7 cellular contexts compared by ENCODE assay signal in the genomic region with DNA sequence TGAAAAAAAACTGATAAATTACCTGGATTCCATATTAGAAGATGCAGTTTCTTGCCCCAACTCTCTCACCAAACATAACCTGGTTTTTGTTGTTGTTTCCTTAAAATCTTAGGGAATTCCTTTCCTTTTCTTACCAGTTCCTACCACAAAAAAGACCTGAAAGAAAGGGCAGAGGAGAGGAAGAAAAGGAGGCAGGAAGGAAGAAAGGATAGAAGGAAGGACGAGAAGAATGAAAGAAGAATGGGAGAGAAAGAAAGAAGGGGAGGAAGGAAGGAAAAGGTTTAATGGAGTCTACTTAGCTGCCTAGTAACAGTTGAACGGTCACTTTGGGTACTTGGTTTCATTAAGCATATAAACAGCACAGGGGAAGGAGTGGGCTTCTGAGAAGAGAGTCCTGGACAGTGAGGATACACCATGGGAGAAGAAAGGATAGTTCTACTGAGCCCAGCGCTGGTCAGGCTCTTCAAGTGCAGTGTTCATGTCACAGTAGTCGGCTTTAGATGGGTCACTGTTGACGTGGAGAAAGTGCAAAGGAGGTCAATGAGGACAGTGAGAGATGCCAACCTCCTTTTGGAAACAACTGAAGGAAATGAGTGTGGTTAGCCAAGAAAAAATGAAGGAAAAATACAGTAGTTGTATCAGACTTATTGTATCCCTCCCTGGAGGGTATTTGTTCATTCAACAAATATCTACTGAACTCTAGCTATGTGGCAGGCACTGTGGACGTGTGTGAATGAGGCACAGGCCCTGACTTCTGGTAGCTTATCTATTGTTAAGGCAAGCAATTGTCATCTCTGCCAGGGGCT. TPM values are rescaled to one million over a fixed set of nuclear protein-coding genes. Genes with fewer than 3 reads are reported as not detected.
DNase-seq lines count a peak whose midpoint lies in the region; ATAC-seq and TF ChIP-seq lines count a peak whose summit lies in the region.

No MANE protein-coding gene starts in this region.

- H3K9me3 Mint-ChIP-seq in activated B cell treated with CpG ODN at 0.5 μM for 24 hours, result no peaks in the 10 kb centered on the region
- H3K9me3 Mint-ChIP-seq in stimulated activated naive B cell treated with anti-CD40 and anti-IgM and Interleukin-4, amounts not matched to agents 10 μg/mL and 1 μg/mL and 100 μg/mL, for 72 hours, result no peaks in the 10 kb centered on the region

- H3K9ac ChIP-seq in HUES64 (ENCODE audit: low read depth, low read length), result peak overlapping the region; percentile 76; the same call in 1 of the 2 replicates

- POLR2A ChIA-PET in activated B cell treated with CpG ODN at 0.5 μM for 24 hours (lab: Charles Lee), result no interaction called here

- ATAC-seq in activated B cell treated with CpG ODN at 0.5 μM for 24 hours (ENCODE audit: low read depth) (no peak), left ventricle myocardium superior (peak; percentile 5), HG02840 (IDR thresholded peaks at IDR 0.05; ENCODE audit: low FRiP score, unreplicated experiment) (no peak)
- ATAC-seq in stimulated activated naive B cell treated with anti-CD40 and anti-IgM and Interleukin-4, amounts not matched to agents 10 μg/mL and 1 μg/mL and 100 μg/mL, for 72 hours (replicated peaks), result no peak

- peaks cover 9% of the 10 kb centered on the region for H3K36me3 Mint-ChIP-seq in activated B cell treated with CpG ODN at 0.5 μM for 24 hours (ENCODE audit: low read depth)
- H3K36me3 Mint-ChIP-seq in stimulated activated naive B cell treated with anti-CD40 and anti-IgM and Interleukin-4, amounts not matched to agents 10 μg/mL and 1 μg/mL and 100 μg/mL, for 72 hours, result no peaks in the 10 kb centered on the region

- H3K9me3 ChIP-seq in HUES64 (ENCODE audit: insufficient read depth, low read depth, low read length), result no peaks in the 10 kb centered on the region

- no peaks in the 10 kb centered on the region for H3K36me3 ChIP-seq in HUES64 (ENCODE audit: insufficient read depth, low read length)

- H3K4me1 ChIP-seq in HUES64 (ENCODE audit: insufficient read depth, low read length), result peaks cover 30% of the 10 kb centered on the region

- no peak overlapping the region for H3K27ac ChIP-seq in HUES64 (ENCODE audit: low read depth, low read length)

- intact Hi-C loops in activated B cell treated with CpG ODN at 0.5 μM for 24 hours (cut with micrococcal nuclease), result loop anchor here (2.0 to 10.0 kb wide), 4 partner anchors 321 to 1353 kb away; partner anchors contain the start of genes RASL11B and SCFD2
- intact Hi-C loops in left ventricle myocardium superior (cut with micrococcal nuclease), result no loop called here

- peak overlapping the region; percentile 82 for H3K4me3 ChIP-seq in HUES64 (ENCODE audit: low read length)

- H3K4me1 Mint-ChIP-seq in activated B cell treated with CpG ODN at 0.5 μM for 24 hours, result peaks cover 39% of the 10 kb centered on the region
- peaks cover 12 to 34% of the 10 kb centered on the region in 2 donors for H3K4me1 Mint-ChIP-seq in stimulated activated naive B cell treated with anti-CD40 and anti-IgM and Interleukin-4, amounts not matched to agents 10 μg/mL and 1 μg/mL and 100 μg/mL, for 72 hours

- CTCF ChIA-PET in activated B cell treated with CpG ODN at 0.5 μM for 24 hours (lab: Charles Lee), result no interaction called here

- 88% methylated on average over 6 of the region's 6 CpGs for WGBS in HUES64

- DNase-seq in activated B cell treated with CpG ODN at 0.5 μM for 24 hours (no peak), left ventricle myocardium superior (no peak), A172 (ENCODE audit: low spot score) (no peak)
- DNase-seq in stimulated activated naive B cell treated with anti-CD40 and anti-IgM and Interleukin-4, amounts not matched to agents 10 μg/mL and 1 μg/mL and 100 μg/mL, for 72 hours, result no peak
- DNase-seq in activated CD4-positive, alpha-beta T cell treated with anti-CD3 and anti-CD28 coated beads, Interleukin-2, amount 50 U/mL, for 48 hours, result no peak

- no peak for TF ChIP-seq CTCF in activated B cell treated with CpG ODN at 0.5 μM for 24 hours (IDR thresholded peaks at IDR 0.05)

- H3K27me3 Mint-ChIP-seq in activated B cell treated with CpG ODN at 0.5 μM for 24 hours, result peaks cover 6% of the 10 kb centered on the region
- H3K27me3 Mint-ChIP-seq in stimulated activated naive B cell treated with anti-CD40 and anti-IgM and Interleukin-4, amounts not matched to agents 10 μg/mL and 1 μg/mL and 100 μg/mL, for 72 hours, result peaks cover 4 to 7% of the 10 kb centered on the region in 2 donors

- peak overlapping the region; percentile 92 for H3K4me3 Mint-ChIP-seq in activated B cell treated with CpG ODN at 0.5 μM for 24 hours
- peak overlapping the region; percentile 90 to 93 for H3K4me3 Mint-ChIP-seq in stimulated activated naive B cell treated with anti-CD40 and anti-IgM and Interleukin-4, amounts not matched to agents 10 μg/mL and 1 μg/mL and 100 μg/mL, for 72 hours

- peak overlapping the region; percentile 68 for H3K27ac Mint-ChIP-seq in activated B cell treated with CpG ODN at 0.5 μM for 24 hours
- H3K27ac Mint-ChIP-seq in stimulated activated naive B cell treated with anti-CD40 and anti-IgM and Interleukin-4, amounts not matched to agents 10 μg/mL and 1 μg/mL and 100 μg/mL, for 72 hours, result peak overlapping the region; percentile 20

- peaks cover 9% of the 10 kb centered on the region for H3K27me3 ChIP-seq in HUES64 (ENCODE audit: insufficient read depth, low read length)

RNA-seq across cellular contexts. Expression of gene CHIC2, which starts 1.1 kb away (rescaled TPM):
- 11.6 TPM for polyA plus RNA-seq in HUES64 (2013, experiment 1 of 2)
- polyA plus RNA-seq in HUES64 (2013, experiment 2 of 2), result 9.3 TPM
- total RNA-seq in activated B cell treated with CpG ODN at 0.5 μM for 24 hours (17.5 and 21.6 TPM in 2 replicates), left ventricle myocardium superior (6.7 TPM)
- total RNA-seq in A172 (2014; rRNA removed; shearing (Covaris generic)), result 37.9 and 53.5 TPM in 2 replicates

RNA-seq across cellular contexts. Expression of gene GSX2, which starts 34.5 kb away (rescaled TPM):
- not detected for polyA plus RNA-seq in HUES64 (2013, experiment 1 of 2)
- not detected for polyA plus RNA-seq in HUES64 (2013, experiment 2 of 2)
- total RNA-seq in activated B cell treated with CpG ODN at 0.5 μM for 24 hours, result not detected in 2 replicates
- total RNA-seq in left ventricle myocardium superior, result not detected
- not detected in 2 replicates for total RNA-seq in A172 (2014; rRNA removed; shearing (Covaris generic))
